In the genomic region with DNA sequence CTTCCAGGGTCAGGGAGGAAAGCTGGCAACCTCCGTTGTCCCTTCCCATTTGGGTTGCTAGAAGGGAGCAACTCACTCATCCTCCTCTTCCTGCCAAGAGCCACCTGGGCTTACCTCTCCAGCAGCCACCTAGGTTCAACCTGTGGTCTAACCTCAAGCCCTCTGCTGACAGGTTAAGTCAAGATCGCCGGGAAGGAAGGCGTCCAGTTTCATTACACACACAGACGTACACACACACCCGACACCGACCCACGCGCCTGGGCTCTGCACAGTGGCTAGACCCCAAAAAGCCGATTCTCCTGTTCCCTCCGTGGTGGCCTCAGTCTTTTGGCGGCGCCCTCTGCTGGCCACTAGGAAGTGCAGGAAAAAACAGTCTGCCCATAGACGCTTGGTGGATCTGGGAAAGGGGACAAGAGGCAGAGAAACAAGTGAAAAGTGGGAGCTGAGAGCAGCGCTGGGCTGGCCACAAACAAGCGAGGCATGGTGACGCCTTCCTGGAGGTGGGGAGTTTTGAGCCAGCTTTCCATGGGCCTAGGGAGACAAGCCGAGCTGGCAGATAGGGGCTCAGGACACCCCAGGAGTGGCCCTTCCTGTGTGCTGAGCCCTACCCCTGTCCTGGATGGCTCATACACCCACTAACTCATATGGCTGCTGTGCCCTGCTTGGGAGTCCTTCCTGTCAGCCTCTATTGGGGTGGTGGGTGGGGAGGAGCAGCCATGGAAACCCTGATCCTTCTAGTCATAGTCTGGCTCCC, we compare ENCODE assay signal across 8 cellular contexts. TPM values are rescaled to one million over a fixed set of nuclear protein-coding genes. Genes with fewer than 3 reads are reported as not detected.
A peak's percentile ranks its signal among the peaks of the same experiment; 100 is the strongest.
DNase-seq lines count a peak whose midpoint lies in the region; ATAC-seq and TF ChIP-seq lines count a peak whose summit lies in the region.

No MANE protein-coding gene starts in this region.

- peak; percentile 44 to 78 (median 56) for DNase-seq in CD8-positive, alpha-beta memory T cell
- peak; percentile 86 for DNase-seq in SK-N-DZ (ENCODE audit: low spot score)
- peak; percentile 82 for DNase-seq in astrocyte of the spinal cord (ENCODE audit: low read depth, low spot score)
- peak; percentile 86 for DNase-seq in inferior parietal cortex (ENCODE audit: extremely low spot score)
- peak; percentile 76 for DNase-seq in stimulated activated CD4-positive, alpha-beta T cell treated with anti-CD3 and anti-CD28 coated beads, Interleukin-1b, Interleukin-23, amount 100 ng/mL, for 48 hours
- DNase-seq in NCI-H2196 (lab: John Stamatoyannopoulos, UW; ENCODE audit: unreplicated experiment): no peak
- DNase-seq in nucleus accumbens (lab: John Stamatoyannopoulos, UW): no peak

- peak; percentile 94 for TF ChIP-seq CTCF in astrocyte of the spinal cord (IDR thresholded peaks at IDR 0.05; ENCODE audit: low read depth, low read length)

- peak overlapping the region; percentile 88 for H3K27ac ChIP-seq in CD8-positive, alpha-beta memory T cell (ENCODE audit: low read depth, low read length)

- H3K4me3 ChIP-seq in CD8-positive, alpha-beta memory T cell (ENCODE audit: low read length): peak overlapping the region; percentile 46
- H3K4me3 ChIP-seq in astrocyte of the spinal cord (ENCODE audit: low read depth, low read length): no peak overlapping the region

- H3K4me3 Mint-ChIP-seq in CD8-positive, alpha-beta memory T cell: peak overlapping the region; percentile 77 to 96 (median 86)

- no peaks in the 10 kb centered on the region for H3K27me3 ChIP-seq in CD8-positive, alpha-beta memory T cell (ENCODE audit: insufficient read depth, low read length, poor library complexity, severe bottlenecking)

- POLR2A ChIA-PET in CD8-positive, alpha-beta memory T cell (lab: Charles Lee): interaction anchor here (0.6 to 3.0 kb wide), 2 partner anchors 304 to 1960 kb away, joined by 3 to 11 read pairs; a partner anchor contains a TSS

- H3K4me1 Mint-ChIP-seq in CD8-positive, alpha-beta memory T cell: peaks cover 17 to 22% (median 18%) of the 10 kb centered on the region in 3 donors

- H3K36me3 Mint-ChIP-seq in CD8-positive, alpha-beta memory T cell: peaks cover 0 to 2% (median 0%) of the 10 kb centered on the region in 3 donors

- CTCF ChIA-PET in CD8-positive, alpha-beta memory T cell (lab: Charles Lee): interaction anchor here (0.9 to 4.9 kb wide), 19 partner anchors 10 to 407 kb away, joined by 3 to 65 read pairs (median 5); a partner anchor contains a TSS

- no peaks in the 10 kb centered on the region for H3K9me3 ChIP-seq in CD8-positive, alpha-beta memory T cell (ENCODE audit: low read length)

- peak overlapping the region in 4 of 8 donors; percentile 7 to 41 (median 24) for H3K27ac Mint-ChIP-seq in CD8-positive, alpha-beta memory T cell

- peaks cover 17% of the 10 kb centered on the region for H3K4me1 ChIP-seq in CD8-positive, alpha-beta memory T cell (ENCODE audit: insufficient read depth, low read length)

- in situ Hi-C loops in astrocyte of the spinal cord (cut with HindIII; ENCODE audit: low sequenced_read_pairs): no loop called here

- no peaks in the 10 kb centered on the region for H3K9me3 Mint-ChIP-seq in CD8-positive, alpha-beta memory T cell

- H3K36me3 ChIP-seq in CD8-positive, alpha-beta memory T cell (ENCODE audit: insufficient read depth, low read length): no peaks in the 10 kb centered on the region

- peaks cover 12 to 15% of the 10 kb centered on the region in 2 donors for H3K27me3 Mint-ChIP-seq in CD8-positive, alpha-beta memory T cell

- peak; percentile 29 for ATAC-seq in HG02571 (IDR thresholded peaks at IDR 0.05; ENCODE audit: unreplicated experiment)

RNA-seq across cellular contexts. Expression of a gene that starts 52.7 kb away (rescaled TPM):
- 10 to 100 TPM; 48.5 to 48.7 TPM for total RNA-seq in CD8-positive, alpha-beta memory T cell
- polyA plus RNA-seq in CD8-positive, alpha-beta memory T cell: 108 TPM
- 148 and 163 TPM in 2 replicates for polyA plus RNA-seq in SK-N-DZ (2014; cell fraction: cytosol; rRNA removed)
- 62.7 and 112 TPM in 2 replicates for polyA plus RNA-seq in SK-N-DZ (2014; cell fraction: nucleus; rRNA removed)

RNA-seq across cellular contexts. Expression of a gene that starts 52.8 kb away (rescaled TPM):
- total RNA-seq in CD8-positive, alpha-beta memory T cell: 10 to 100 TPM; 18.4 to 20.3 TPM
- 1.9 TPM for polyA plus RNA-seq in CD8-positive, alpha-beta memory T cell
- polyA plus RNA-seq in SK-N-DZ (2014; cell fraction: cytosol; rRNA removed): 19.2 and 19.9 TPM in 2 replicates
- 29.5 and 38.4 TPM in 2 replicates for polyA plus RNA-seq in SK-N-DZ (2014; cell fraction: nucleus; rRNA removed)

Comparison
In these comparisons a context has a peak if more than half of its experiments do, and no peak if none do; other contexts are left out.
1. DNase-seq: peak in CD8-positive, alpha-beta memory T cell (5 of 5), SK-N-DZ (single experiment), astrocyte of the spinal cord (single experiment), inferior parietal cortex (single experiment) and stimulated activated CD4-positive, alpha-beta T cell treated with anti-CD3 and anti-CD28 coated beads, Interleukin-1b, Interleukin-23, amount 100 ng/mL, for 48 hours (single experiment); none in NCI-H2196 (single experiment) and nucleus accumbens (0 of 56).